Comparison of ENCODE assay signal across 30 cellular contexts in genomic region chr15:98069256-98069655, GRCh38.
"Had no signal": no experiment of that assay in that cellular context is flagged by ENCODE, and none has a peak within 500 bp of the region (broad histone marks: within the 10 kb centered on the region; RNA-seq: fewer than 3 reads in every experiment).

No MANE protein-coding gene starts in this region.

- H3K27ac ChIP-seq: breast epithelium, epithelial cell of prostate, esophagus squamous epithelium, neutrophil, ovary, right lobe of liver, skin epidermis, testis, transverse colon, WERI-Rb-1 had no signal

- H3K4me3 Mint-ChIP-seq: activated CD4-positive, alpha-beta memory T cell treated with anti-CD3 and anti-CD28 coated beads, Interleukin-2, amount 10 ng/mL, durations not matched to agents 7 days and 5 days; activated CD4-positive, alpha-beta T cell treated with anti-CD3 and anti-CD28 coated beads, Interleukin-2, amount 10 ng/mL, durations not matched to agents 24 days and 14 days; activated T-cell treated with anti-CD3 and anti-CD28 coated beads, Interleukin-2, amount 50 U/mL, for 24 hours; central memory CD8-positive, alpha-beta T cell; dendritic cell treated with granulocyte-macrophage colony-stimulating factor and Interleukin-4, amounts not matched to agents 40 ng/mL and 50 ng/mL, for 4 days; mesothelial cell of epicardium; naive B cell; nephron progenitor cell had no signal

- H3K27ac Mint-ChIP-seq: activated CD4-positive, alpha-beta memory T cell treated with anti-CD3 and anti-CD28 coated beads, Interleukin-2, amount 10 ng/mL, durations not matched to agents 7 days and 5 days; activated CD4-positive, alpha-beta T cell treated with anti-CD3 and anti-CD28 coated beads, Interleukin-2, amount 10 ng/mL, durations not matched to agents 24 days and 14 days; activated T-cell treated with anti-CD3 and anti-CD28 coated beads, Interleukin-2, amount 50 U/mL, for 24 hours; mesothelial cell of epicardium; naive B cell; nephron progenitor cell; progenitor cell of endocrine pancreas had no signal

- DNase-seq: activated CD4-positive, alpha-beta memory T cell treated with anti-CD3 and anti-CD28 coated beads, Interleukin-2, amount 10 ng/mL, durations not matched to agents 7 days and 5 days; activated CD4-positive, alpha-beta T cell treated with anti-CD3 and anti-CD28 coated beads, Interleukin-2, amount 10 ng/mL, durations not matched to agents 24 days and 14 days; activated CD8-positive, alpha-beta memory T cell treated with anti-CD3 and anti-CD28 coated beads, Interleukin-2, amount 50 U/mL, for 48 hours; activated gamma-delta T cell treated with Interleukin-2 at 50 U/mL for 16 hours; activated naive CD4-positive, alpha-beta T cell treated with anti-CD3 and anti-CD28 coated beads, Interleukin-2, amount 50 U/mL, for 16 hours; activated T-cell treated with anti-CD3 and anti-CD28 coated beads, Interleukin-2, amount 50 U/mL, for 24 hours; amniotic stem cell; esophagus squamous epithelium; left cardiac atrium; left ventricle myocardium superior; naive B cell; nephron progenitor cell; ovary; right lobe of liver; stimulated activated CD4-positive, alpha-beta T cell treated with anti-CD3 and anti-CD28 coated beads, Interleukin-12 subunit alpha, Interleukin-12 subunit beta, amount 100 ng/mL, for 4 hours; stimulated activated CD4-positive, alpha-beta T cell treated with anti-CD3 and anti-CD28 coated beads, Interleukin-4, amount 100 ng/mL, for 1 hour; stimulated activated naive CD8-positive, alpha-beta T cell treated with anti-CD3 and anti-CD28 coated beads, Interleukin-15, Interleukin-2, amounts not matched to agents 100 U/mL and 50 U/mL, for 24 hours; T1000; testis; transverse colon; WERI-Rb-1 had no signal

- H3K27me3 ChIP-seq: breast epithelium, esophagus squamous epithelium, neutrophil, ovary, right lobe of liver, testis, transverse colon had no signal

- H3K4me1 ChIP-seq: breast epithelium, esophagus squamous epithelium, right lobe of liver, testis, transverse colon had no signal

- H3K9me3 Mint-ChIP-seq: activated CD4-positive, alpha-beta T cell treated with anti-CD3 and anti-CD28 coated beads, Interleukin-2, amount 10 ng/mL, durations not matched to agents 24 days and 14 days; activated T-cell treated with anti-CD3 and anti-CD28 coated beads, Interleukin-2, amount 50 U/mL, for 24 hours; central memory CD8-positive, alpha-beta T cell; dendritic cell treated with granulocyte-macrophage colony-stimulating factor and Interleukin-4, amounts not matched to agents 40 ng/mL and 50 ng/mL, for 4 days had no signal

- H3K4me1 Mint-ChIP-seq: activated CD4-positive, alpha-beta memory T cell treated with anti-CD3 and anti-CD28 coated beads, Interleukin-2, amount 10 ng/mL, durations not matched to agents 7 days and 5 days; activated CD4-positive, alpha-beta T cell treated with anti-CD3 and anti-CD28 coated beads, Interleukin-2, amount 10 ng/mL, durations not matched to agents 24 days and 14 days; central memory CD8-positive, alpha-beta T cell; mesothelial cell of epicardium; naive B cell; nephron progenitor cell had no signal

- H3K4me3 ChIP-seq: breast epithelium, esophagus squamous epithelium, ovary, right lobe of liver, skin epidermis, testis, transverse colon had no signal

- H3K36me3 Mint-ChIP-seq: mesothelial cell of epicardium, naive B cell had no signal

- H3K9me3 ChIP-seq: esophagus squamous epithelium, neutrophil, ovary, right lobe of liver, testis, transverse colon had no signal

- H3K36me3 ChIP-seq: breast epithelium, esophagus squamous epithelium, neutrophil, ovary, right lobe of liver, transverse colon, WERI-Rb-1 had no signal

- H3K27me3 Mint-ChIP-seq: activated CD4-positive, alpha-beta memory T cell treated with anti-CD3 and anti-CD28 coated beads, Interleukin-2, amount 10 ng/mL, durations not matched to agents 7 days and 5 days; central memory CD8-positive, alpha-beta T cell; progenitor cell of endocrine pancreas had no signal

- ATAC-seq: activated CD4-positive, CD25-positive, alpha-beta regulatory T cell treated with anti-CD3 and anti-CD28 coated beads, Interleukin-2, amount 50 U/mL, for 24 hours; left cardiac atrium; left ventricle myocardium superior; right lobe of liver; stimulated activated naive CD8-positive, alpha-beta T cell treated with anti-CD3 and anti-CD28 coated beads, Interleukin-15, Interleukin-2, amounts not matched to agents 100 U/mL and 50 U/mL, for 24 hours had no signal
